ENCODE assay signal across 8 cellular contexts in the genomic region with DNA sequence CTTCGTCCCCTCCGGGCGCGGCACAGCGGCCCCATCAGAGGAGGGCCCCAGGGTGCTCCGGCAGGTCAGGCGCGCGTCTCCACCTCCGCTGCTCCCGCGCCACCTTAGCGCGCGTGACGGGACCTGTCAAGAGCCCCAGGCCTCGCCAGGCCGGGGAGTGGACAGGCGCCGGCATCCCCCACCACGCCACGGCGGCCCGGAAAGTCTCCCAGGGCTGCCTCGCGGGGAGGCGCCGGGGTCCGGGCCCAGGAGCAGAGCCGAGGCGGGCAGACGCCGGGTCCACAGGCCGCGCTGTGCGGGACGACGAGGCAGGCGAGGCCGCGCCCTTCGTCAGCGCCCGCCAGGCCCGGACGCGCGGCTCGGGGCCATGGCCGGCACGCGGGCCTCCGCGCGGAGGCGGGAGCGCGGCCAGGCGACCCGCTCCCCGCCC. TPM values are rescaled to one million over a fixed set of nuclear protein-coding genes. Genes with fewer than 3 reads are reported as not detected.
DNase-seq lines count a peak whose midpoint lies in the region; ATAC-seq and TF ChIP-seq lines count a peak whose summit lies in the region.

No MANE protein-coding gene starts in this region.

- no peak for TF ChIP-seq POLR2A in sigmoid colon (IDR thresholded peaks at IDR 0.05)

- peaks cover 0 to 58% (median 44%) of the 10 kb centered on the region in 4 donors for H3K4me1 ChIP-seq in sigmoid colon

- TF ChIP-seq EP300 in sigmoid colon (IDR thresholded peaks at IDR 0.05): no peak

- H3K36me3 ChIP-seq in sigmoid colon: no peaks in the 10 kb centered on the region

- DNase-seq in NCI-H1417 (lab: John Stamatoyannopoulos, UW): peak; percentile 45 to 85 (median 78)
- no peak for DNase-seq in NCI-H1417 treated with DMSO at 0.1 percent for 48 hours (lab: John Stamatoyannopoulos, UW)
- DNase-seq in RPMI7951 (ENCODE audit: low read depth): peak; percentile 23
- DNase-seq in hepatic stellate cell (ENCODE audit: low spot score): peak; percentile 36
- DNase-seq in sigmoid colon: peak; percentile 79
- DNase-seq in cortex of kidney (lab: John Stamatoyannopoulos, UW): no peak

- H3K27me3 ChIP-seq in sigmoid colon: no peaks in the 10 kb centered on the region

- 0 to 1% (median 0%) methylated on average over 59 to 61 of the region's 61 CpGs for WGBS in adipose tissue, 3 donors
- WGBS in sigmoid colon, 2 donors: 0% methylated on average over 61 of the region's 61 CpGs

- peak overlapping the region; percentile 77 to 92 (median 86) for H3K4me3 ChIP-seq in sigmoid colon

- H3K27ac ChIP-seq in adipose tissue (ENCODE audit: low read depth, low read length): peak overlapping the region; percentile 87
- peak overlapping the region; percentile 87 to 96 (median 92) for H3K27ac ChIP-seq in sigmoid colon

- peak; percentile 25 for ATAC-seq in HG02938 (IDR thresholded peaks at IDR 0.05; ENCODE audit: unreplicated experiment)

- no peak for TF ChIP-seq CTCF in sigmoid colon (IDR thresholded peaks at IDR 0.05)

- intact Hi-C loops in sigmoid colon (cut with DNase I): loop anchor here (5.0 to 10.0 kb wide), 2 partner anchors 166 to 378 kb away; a partner anchor contains a TSS

- no peaks in the 10 kb centered on the region for H3K9me3 ChIP-seq in sigmoid colon

RNA-seq across cellular contexts. Expression of a gene that starts 0.5 kb away (rescaled TPM):
- total RNA-seq in RPMI7951 (2014; rRNA removed; shearing (Covaris generic)): 34.1 and 34.2 TPM in 2 replicates
- 10 to 100 TPM in 2 of 3 donors, 1 to 10 TPM in 1; 7.0 to 14.1 (median 10.5) TPM for polyA plus RNA-seq in adipose tissue
- total RNA-seq in sigmoid colon: 10 to 100 TPM; 44.9 to 77.0 (median 51.1) TPM
- polyA plus RNA-seq in sigmoid colon: 10 to 100 TPM in 1 of 3 donors, 1 to 10 TPM in 2; 6.0 to 13.2 (median 7.9) TPM

Comparison
In these comparisons a context has a peak if more than half of its experiments do, and no peak if none do; other contexts are left out.
1. DNase-seq: peak in NCI-H1417 (3 of 3), RPMI7951 (single experiment), hepatic stellate cell (single experiment) and sigmoid colon (single experiment); none in NCI-H1417 treated with DMSO at 0.1 percent for 48 hours (single experiment) and cortex of kidney (single experiment).